Comparison of ENCODE assay signal across 8 cellular contexts in genomic region chr5:149680810-149681221, GRCh38. TPM values are rescaled to one million over a fixed set of nuclear protein-coding genes. Genes with fewer than 3 reads are reported as not detected.
A peak's percentile ranks its signal among the peaks of the same experiment; 100 is the strongest.
DNase-seq lines count a peak whose midpoint lies in the region; ATAC-seq and TF ChIP-seq lines count a peak whose summit lies in the region.

No MANE protein-coding gene starts in this region.

- CTCF ChIA-PET in HEK293T (lab: Yijun Ruan, JAX) = no interaction called here

- peaks cover 14 to 26% of the 10 kb centered on the region in 2 donors for H3K4me1 ChIP-seq in gastrocnemius medialis

- ATAC-seq in GM19025 (IDR thresholded peaks at IDR 0.05; ENCODE audit: low read depth, unreplicated experiment) (peak; percentile 95), HG02973 (IDR thresholded peaks at IDR 0.05; ENCODE audit: unreplicated experiment) (peak; percentile 98), gastrocnemius medialis (peak; percentile 24 to 29)

- no peaks in the 10 kb centered on the region for H3K27me3 ChIP-seq in gastrocnemius medialis

- intact Hi-C loops in gastrocnemius medialis (cut with DNase I; ENCODE audit: low total_unique reads) = no loop called here

- H3K9me3 ChIP-seq in gastrocnemius medialis = no peaks in the 10 kb centered on the region

- in situ Hi-C loops in gastrocnemius medialis (cut with MboI; ENCODE audit: low sequenced_read_pairs in 4 of 4) = no loop called here

- no peak overlapping the region for H3K4me3 ChIP-seq in gastrocnemius medialis

- TF ChIP-seq POLR2A in gastrocnemius medialis (IDR thresholded peaks at IDR 0.05) = no peak

- peak overlapping the region in 3 of 4 donors; percentile 35 to 70 (median 38) for H3K27ac ChIP-seq in gastrocnemius medialis

- DNase-seq in SKM-1 (lab: John Stamatoyannopoulos, UW; ENCODE audit: unreplicated experiment) = peak; percentile 96
- DNase-seq in gastrocnemius medialis = peak; percentile 22 to 50
- DNase-seq in activated CD8-positive, alpha-beta memory T cell treated with anti-CD3 and anti-CD28 coated beads, Interleukin-2, amount 50 U/mL, for 4 hours = no peak
- DNase-seq in HEK293T (ENCODE audit: extremely low spot score) = no peak
- DNase-seq in activated gamma-delta T cell treated with Interleukin-2 at 50 U/mL for 16 hours = no peak
- no peak for DNase-seq in activated CD8-positive, alpha-beta memory T cell treated with anti-CD3 and anti-CD28 coated beads for 24 hours

- TF ChIP-seq CTCF in gastrocnemius medialis (IDR thresholded peaks at IDR 0.05 in 4 of 5, conservative IDR thresholded peaks at IDR 0.05 in 1 of 5) = no peak

- POLR2A ChIA-PET in HEK293T (lab: Yijun Ruan, JAX) = no interaction called here

- H3K36me3 ChIP-seq in gastrocnemius medialis = no peaks in the 10 kb centered on the region

TF ChIP-seq in HEK293T, 16 proteins besides CTCF, POLR2A, EP300 and RAD21:
- TF ChIP-seq SP1 (IDR thresholded peaks at IDR 0.05) (no peak), LEF1 (IDR thresholded peaks at IDR 0.05; ENCODE audit: borderline replicate concordance) (no peak), ELF4 (IDR thresholded peaks at IDR 0.05) (no peak), ZNF384 (IDR thresholded peaks at IDR 0.05) (no peak), FOXA1 (IDR thresholded peaks at IDR 0.05) (no peak), ARNT (IDR thresholded peaks at IDR 0.05) (no peak), CTBP1 (IDR thresholded peaks at IDR 0.05; ENCODE audit: borderline replicate concordance) (no peak), NFRKB (IDR thresholded peaks at IDR 0.05) (no peak), FOXK2 (IDR thresholded peaks at IDR 0.05) (no peak)

RNA-seq across cellular contexts. Expression of gene PPARGC1B, which starts 49.3 kb away (rescaled TPM):
- 1 to 10 TPM; 3.9 to 6.8 (median 4.8) TPM for total RNA-seq in gastrocnemius medialis

Comparison
In these comparisons a context has a peak if more than half of its experiments do, and no peak if none do; other contexts are left out.
1. ATAC-seq: peak in every context shown above with its lines; median percentile 98 in HG02973; 95 in GM19025; 26 in gastrocnemius medialis.
2. DNase-seq: peak in SKM-1 (single experiment) and gastrocnemius medialis (2 of 2); none in activated CD8-positive, alpha-beta memory T cell treated with anti-CD3 and anti-CD28 coated beads, Interleukin-2, amount 50 U/mL, for 4 hours (single experiment), HEK293T (single experiment), activated gamma-delta T cell treated with Interleukin-2 at 50 U/mL for 16 hours (single experiment) and activated CD8-positive, alpha-beta memory T cell treated with anti-CD3 and anti-CD28 coated beads for 24 hours (single experiment).